Comparison of ENCODE assay signal across 2 cellular contexts in the genomic region with DNA sequence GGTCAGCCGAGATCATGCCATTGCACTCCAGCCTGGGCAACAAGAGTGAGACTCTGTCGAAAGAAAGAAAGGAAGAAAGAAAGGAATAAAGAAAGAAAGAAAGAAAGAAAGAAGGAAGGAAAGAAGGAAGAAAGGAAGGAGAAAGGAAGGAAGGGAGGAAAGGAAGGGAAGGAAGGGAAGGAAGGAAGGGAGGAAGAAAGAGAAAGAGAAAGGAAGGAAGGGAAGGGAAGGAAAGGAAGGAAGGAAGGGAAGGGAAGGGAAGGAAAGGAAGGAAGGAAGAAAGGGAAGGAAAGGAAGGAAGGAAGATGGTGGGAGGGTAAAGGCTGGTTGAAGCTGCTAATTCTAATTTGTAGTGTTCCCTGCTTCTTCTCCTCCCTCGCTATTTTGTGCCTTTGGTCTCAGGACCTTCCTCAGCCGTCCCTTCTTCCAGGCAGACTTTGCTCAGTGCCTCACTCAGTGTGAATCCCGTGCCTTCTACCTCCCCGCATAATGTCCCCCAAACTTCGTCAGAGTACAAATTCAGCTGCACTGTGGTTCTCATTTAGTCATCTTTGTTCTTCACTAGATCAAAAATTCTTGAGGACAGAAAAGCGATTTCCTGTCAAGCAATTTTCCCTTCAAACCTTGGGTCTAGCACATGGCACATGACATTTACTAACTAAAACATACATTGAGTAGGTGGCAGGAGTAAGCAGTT.
TF ChIP-seq lines count a peak whose summit lies in the region.

No MANE protein-coding gene starts in this region.

TF ChIP-seq in A549, 52 proteins besides CTCF, POLR2A, EP300 and RAD21:
- TF ChIP-seq ZSCAN20 (CRISPR knock-in tag; IDR thresholded peaks at IDR 0.05) (no peak), PHF8 (IDR thresholded peaks at IDR 0.05; ENCODE audit: borderline replicate concordance, low read depth) (no peak), JUNB (IDR thresholded peaks at IDR 0.05) (no peak), HOXA7 (CRISPR knock-in tag; IDR thresholded peaks at IDR 0.05) (no peak), MYC (IDR thresholded peaks at IDR 0.05; ENCODE audit: borderline replicate concordance, low read length) (no peak), RNF2 (IDR thresholded peaks at IDR 0.05; ENCODE audit: borderline replicate concordance, low read depth) (no peak)
- TF ChIP-seq, protein P1, sequence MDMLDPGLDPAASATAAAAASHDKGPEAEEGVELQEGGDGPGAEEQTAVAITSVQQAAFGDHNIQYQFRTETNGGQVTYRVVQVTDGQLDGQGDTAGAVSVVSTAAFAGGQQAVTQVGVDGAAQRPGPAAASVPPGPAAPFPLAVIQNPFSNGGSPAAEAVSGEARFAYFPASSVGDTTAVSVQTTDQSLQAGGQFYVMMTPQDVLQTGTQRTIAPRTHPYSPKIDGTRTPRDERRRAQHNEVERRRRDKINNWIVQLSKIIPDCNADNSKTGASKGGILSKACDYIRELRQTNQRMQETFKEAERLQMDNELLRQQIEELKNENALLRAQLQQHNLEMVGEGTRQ (IDR thresholded peaks at IDR 0.05) = no peak
- TF ChIP-seq, protein P2, sequence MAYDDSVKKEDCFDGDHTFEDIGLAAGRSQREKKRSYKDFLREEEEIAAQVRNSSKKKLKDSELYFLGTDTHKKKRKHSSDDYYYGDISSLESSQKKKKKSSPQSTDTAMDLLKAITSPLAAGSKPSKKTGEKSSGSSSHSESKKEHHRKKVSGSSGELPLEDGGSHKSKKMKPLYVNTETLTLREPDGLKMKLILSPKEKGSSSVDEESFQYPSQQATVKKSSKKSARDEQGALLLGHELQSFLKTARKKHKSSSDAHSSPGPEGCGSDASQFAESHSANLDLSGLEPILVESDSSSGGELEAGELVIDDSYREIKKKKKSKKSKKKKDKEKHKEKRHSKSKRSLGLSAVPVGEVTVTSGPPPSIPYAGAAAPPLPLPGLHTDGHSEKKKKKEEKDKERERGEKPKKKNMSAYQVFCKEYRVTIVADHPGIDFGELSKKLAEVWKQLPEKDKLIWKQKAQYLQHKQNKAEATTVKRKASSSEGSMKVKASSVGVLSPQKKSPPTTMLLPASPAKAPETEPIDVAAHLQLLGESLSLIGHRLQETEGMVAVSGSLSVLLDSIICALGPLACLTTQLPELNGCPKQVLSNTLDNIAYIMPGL (CRISPR knock-in tag; IDR thresholded peaks at IDR 0.05; ENCODE audit: borderline replicate concordance) = no peak

TF ChIP-seq in K562, 482 proteins besides CTCF, POLR2A, EP300 and RAD21:
- TF ChIP-seq, protein P3, sequence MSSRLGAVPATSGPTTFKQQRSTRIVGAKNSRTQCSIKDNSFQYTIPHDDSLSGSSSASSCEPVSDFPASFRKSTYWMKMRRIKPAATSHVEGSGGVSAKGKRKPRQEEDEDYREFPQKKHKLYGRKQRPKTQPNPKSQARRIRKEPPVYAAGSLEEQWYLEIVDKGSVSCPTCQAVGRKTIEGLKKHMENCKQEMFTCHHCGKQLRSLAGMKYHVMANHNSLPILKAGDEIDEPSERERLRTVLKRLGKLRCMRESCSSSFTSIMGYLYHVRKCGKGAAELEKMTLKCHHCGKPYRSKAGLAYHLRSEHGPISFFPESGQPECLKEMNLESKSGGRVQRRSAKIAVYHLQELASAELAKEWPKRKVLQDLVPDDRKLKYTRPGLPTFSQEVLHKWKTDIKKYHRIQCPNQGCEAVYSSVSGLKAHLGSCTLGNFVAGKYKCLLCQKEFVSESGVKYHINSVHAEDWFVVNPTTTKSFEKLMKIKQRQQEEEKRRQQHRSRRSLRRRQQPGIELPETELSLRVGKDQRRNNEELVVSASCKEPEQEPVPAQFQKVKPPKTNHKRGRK (tag; IDR thresholded peaks at IDR 0.05) = peak; percentile 77
- no peak for TF ChIP-seq ILK (tag; IDR thresholded peaks at IDR 0.05; ENCODE audit: borderline replicate concordance, low read depth)
